27 cellular contexts compared by ENCODE assay signal in the genomic region with DNA sequence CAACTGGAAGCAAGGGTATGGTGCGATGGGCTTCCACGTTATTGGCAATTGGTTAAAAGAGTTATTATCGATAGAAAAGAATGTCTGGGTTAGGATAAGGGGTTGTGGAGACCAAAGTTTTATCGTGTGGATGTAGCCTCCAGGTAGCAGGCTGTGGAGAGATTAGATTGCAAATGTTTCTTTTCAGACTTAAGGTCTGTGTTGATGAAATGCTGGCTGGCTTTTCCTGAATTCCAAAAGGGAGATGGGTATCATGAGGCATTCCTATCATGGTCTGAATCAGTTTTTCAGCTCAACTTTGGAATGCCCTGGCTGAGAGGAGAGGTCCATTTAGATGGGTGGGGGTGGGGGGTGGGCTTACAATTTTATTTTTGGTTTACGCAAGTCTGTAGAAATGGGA.
"Had no signal": no experiment of that assay in that cellular context is flagged by ENCODE, and none has a peak within 500 bp of the region (broad histone marks: within the 10 kb centered on the region; RNA-seq: fewer than 3 reads in every experiment).

No MANE protein-coding gene starts in this region.

- H3K27ac ChIP-seq: stomach, suprapubic skin, testis, thoracic aorta, thyroid gland, tibial artery, tibial nerve, transverse colon, upper lobe of left lung, upper lobe of right lung, uterus, vagina had no signal

- H3K9me3 ChIP-seq: suprapubic skin, testis, thoracic aorta, thyroid gland, tibial artery, tibial nerve, transverse colon, upper lobe of left lung, upper lobe of right lung, uterus, vagina had no signal

- H3K9me3 Mint-ChIP-seq: type B pancreatic cell had no signal

- H3K4me3 ChIP-seq: stomach, suprapubic skin, testis, thoracic aorta, thyroid gland, tibial artery, tibial nerve, transverse colon, upper lobe of left lung, upper lobe of right lung, uterus, vagina had no signal

- H3K27me3 Mint-ChIP-seq: stimulated activated memory B cell treated with anti-CD40 and anti-IgM and Interleukin-4, amounts not matched to agents 10 μg/mL and 1 μg/mL and 100 μg/mL, for 72 hours; stimulated activated naive B cell treated with anti-CD40 and anti-IgM and Interleukin-4, amounts not matched to agents 10 μg/mL and 1 μg/mL and 100 μg/mL, for 72 hours; stimulated activated naive CD8-positive, alpha-beta T cell treated with anti-CD3 and anti-CD28 coated beads, Interleukin-15, amount 100 ng/mL, for 72 hours; stimulated activated naive CD8-positive, alpha-beta T cell treated with anti-CD3 and anti-CD28 coated beads, Interleukin-15, Interleukin-2, amounts not matched to agents 100 ng/mL and 50 ng/mL, for 24 hours had no signal

- H3K36me3 ChIP-seq: stomach, suprapubic skin, thoracic aorta, thyroid gland, tibial artery, tibial nerve, transverse colon, upper lobe of left lung, upper lobe of right lung, uterus, vagina had no signal

- H3K27me3 ChIP-seq: stomach, suprapubic skin, testis, thyroid gland, tibial artery, tibial nerve, transverse colon, upper lobe of left lung, upper lobe of right lung, uterus, vagina had no signal

- H3K4me3 Mint-ChIP-seq: stimulated activated effector memory CD8-positive, alpha-beta T cell treated with anti-CD3 and anti-CD28 coated beads, Interleukin-12 subunit alpha, Interleukin-12 subunit beta, amount 100 ng/mL, for 72 hours; stimulated activated memory B cell treated with anti-CD40 and anti-IgM and Interleukin-4, amounts not matched to agents 10 μg/mL and 1 μg/mL and 100 μg/mL, for 72 hours; stimulated activated naive B cell treated with anti-CD40 and anti-IgM and Interleukin-4, amounts not matched to agents 10 μg/mL and 1 μg/mL and 100 μg/mL, for 72 hours; stimulated activated naive CD8-positive, alpha-beta T cell treated with anti-CD3 and anti-CD28 coated beads, Interleukin-15, amount 100 ng/mL, for 72 hours; stimulated activated naive CD8-positive, alpha-beta T cell treated with anti-CD3 and anti-CD28 coated beads, Interleukin-15, Interleukin-2, amounts not matched to agents 100 ng/mL and 50 ng/mL, for 24 hours; type B pancreatic cell had no signal

- H3K36me3 Mint-ChIP-seq: stimulated activated effector memory CD8-positive, alpha-beta T cell treated with anti-CD3 and anti-CD28 coated beads, Interleukin-12 subunit alpha, Interleukin-12 subunit beta, amount 100 ng/mL, for 72 hours; stimulated activated memory B cell treated with anti-CD40 and anti-IgM and Interleukin-4, amounts not matched to agents 10 μg/mL and 1 μg/mL and 100 μg/mL, for 72 hours; stimulated activated naive B cell treated with anti-CD40 and anti-IgM and Interleukin-4, amounts not matched to agents 10 μg/mL and 1 μg/mL and 100 μg/mL, for 72 hours; type B pancreatic cell had no signal

- H3K4me1 ChIP-seq: stomach, suprapubic skin, testis, tibial artery, tibial nerve, transverse colon, upper lobe of left lung, upper lobe of right lung, uterus, vagina had no signal

- DNase-seq: stimulated activated CD4-positive, alpha-beta T cell treated with anti-CD3 and anti-CD28 coated beads, Interleukin-2, amount 100 ng/mL, for 48 hours; stimulated activated CD4-positive, alpha-beta T cell treated with anti-CD3 and anti-CD28 coated beads, Interleukin-4, amount 100 ng/mL, for 1 hour; stimulated activated CD4-positive, alpha-beta T cell treated with anti-CD3 and anti-CD28 coated beads, Interleukin-4, amount 100 ng/mL, for 24 hours; stimulated activated CD4-positive, alpha-beta T cell treated with anti-CD3 and anti-CD28 coated beads, Interleukin-4, amount 100 ng/mL, for 4 hours; stimulated activated CD8-positive, alpha-beta memory T cell treated with anti-CD3 and anti-CD28 coated beads, Interleukin-4, amount 100 ng/mL, for 48 hours; stimulated activated naive B cell treated with anti-CD40 and anti-IgM and Interleukin-4, amounts not matched to agents 10 μg/mL and 1 μg/mL and 100 μg/mL, for 72 hours; stimulated activated naive CD4-positive, alpha-beta T cell; stimulated activated naive CD4-positive, alpha-beta T cell treated with Interleukin-2 at 50 U/mL for 16 hours; stimulated activated naive CD8-positive, alpha-beta T cell treated with anti-CD3 and anti-CD28 coated beads, Interleukin-15, amount 100 ng/mL, for 72 hours; stimulated activated naive CD8-positive, alpha-beta T cell treated with anti-CD3 and anti-CD28 coated beads, Interleukin-15, Interleukin-2, amounts not matched to agents 100 U/mL and 50 U/mL, for 24 hours; stomach; substantia nigra; testis; thyroid gland; tibial artery; transverse colon; upper lobe of left lung; upper lobe of right lung; uterus had no signal

- H3K27ac Mint-ChIP-seq: stimulated activated effector memory CD8-positive, alpha-beta T cell treated with anti-CD3 and anti-CD28 coated beads, Interleukin-12 subunit alpha, Interleukin-12 subunit beta, amount 100 ng/mL, for 72 hours; stimulated activated memory B cell treated with anti-CD40 and anti-IgM and Interleukin-4, amounts not matched to agents 10 μg/mL and 1 μg/mL and 100 μg/mL, for 72 hours; stimulated activated naive B cell treated with anti-CD40 and anti-IgM and Interleukin-4, amounts not matched to agents 10 μg/mL and 1 μg/mL and 100 μg/mL, for 72 hours; stimulated activated naive CD8-positive, alpha-beta T cell treated with anti-CD3 and anti-CD28 coated beads, Interleukin-15, amount 100 ng/mL, for 72 hours; stimulated activated naive CD8-positive, alpha-beta T cell treated with anti-CD3 and anti-CD28 coated beads, Interleukin-15, Interleukin-2, amounts not matched to agents 100 ng/mL and 50 ng/mL, for 24 hours; type B pancreatic cell had no signal

- H3K4me1 Mint-ChIP-seq: stimulated activated effector memory CD8-positive, alpha-beta T cell treated with anti-CD3 and anti-CD28 coated beads, Interleukin-12 subunit alpha, Interleukin-12 subunit beta, amount 100 ng/mL, for 72 hours; stimulated activated memory B cell treated with anti-CD40 and anti-IgM and Interleukin-4, amounts not matched to agents 10 μg/mL and 1 μg/mL and 100 μg/mL, for 72 hours; stimulated activated naive B cell treated with anti-CD40 and anti-IgM and Interleukin-4, amounts not matched to agents 10 μg/mL and 1 μg/mL and 100 μg/mL, for 72 hours; stimulated activated naive CD8-positive, alpha-beta T cell treated with anti-CD3 and anti-CD28 coated beads, Interleukin-15, amount 100 ng/mL, for 72 hours had no signal

- ATAC-seq: stimulated activated effector memory CD8-positive, alpha-beta T cell treated with anti-CD3 and anti-CD28 coated beads, Interleukin-12 subunit alpha, Interleukin-12 subunit beta, amount 100 ng/mL, for 72 hours; stimulated activated memory B cell treated with anti-CD40 and anti-IgM and Interleukin-4, amounts not matched to agents 10 μg/mL and 1 μg/mL and 100 μg/mL, for 72 hours; stimulated activated naive B cell treated with anti-CD40 and anti-IgM and Interleukin-4, amounts not matched to agents 10 μg/mL and 1 μg/mL and 100 μg/mL, for 72 hours; stimulated activated naive CD8-positive, alpha-beta T cell treated with anti-CD3 and anti-CD28 coated beads, Interleukin-15, amount 100 ng/mL, for 72 hours; stimulated activated naive CD8-positive, alpha-beta T cell treated with anti-CD3 and anti-CD28 coated beads, Interleukin-15, Interleukin-2, amounts not matched to agents 100 U/mL and 50 U/mL, for 24 hours; upper lobe of right lung had no signal
